Comparison of ENCODE assay signal across 15 cellular contexts in the genomic region with DNA sequence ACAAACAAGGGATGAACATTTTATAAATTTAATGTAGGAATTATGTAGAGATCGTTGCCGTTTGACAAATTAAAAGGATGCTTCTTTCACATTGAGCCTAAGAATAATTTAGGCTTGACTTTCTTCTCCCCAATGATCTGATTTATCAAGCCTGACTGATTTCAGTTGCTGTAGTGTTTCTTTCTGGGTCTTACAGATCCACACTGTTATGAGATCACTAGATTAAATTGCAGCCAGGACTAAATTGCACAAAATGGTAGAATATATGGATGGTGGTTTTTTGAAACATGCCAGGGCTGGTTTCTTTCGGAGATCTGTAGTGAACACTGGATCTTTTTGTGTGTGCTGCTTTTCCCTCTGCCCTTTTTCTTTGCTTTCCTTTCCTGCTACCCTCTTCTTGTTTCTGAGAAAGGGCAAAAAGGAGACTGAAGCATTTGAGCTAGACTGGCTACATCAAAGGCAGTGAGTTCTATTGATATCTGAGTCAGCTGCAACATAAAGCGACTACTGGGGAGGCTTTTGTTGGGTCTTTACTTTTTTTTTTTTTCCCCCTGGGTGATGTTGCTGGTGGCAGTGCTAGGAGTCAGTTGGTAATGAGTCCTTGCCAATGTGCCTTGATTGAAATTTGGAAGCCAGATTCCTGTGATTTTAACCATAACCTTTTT.
A peak's percentile ranks its signal among the peaks of the same experiment; 100 is the strongest.
DNase-seq lines count a peak whose midpoint lies in the region; ATAC-seq and TF ChIP-seq lines count a peak whose summit lies in the region.
"Had no signal": no experiment of that assay in that cellular context is flagged by ENCODE, and none has a peak within 500 bp of the region (broad histone marks: within the 10 kb centered on the region; RNA-seq: fewer than 3 reads in every experiment).

No MANE protein-coding gene starts in this region.

- peaks cover 53% of the 10 kb centered on the region for H3K4me1 Mint-ChIP-seq in activated naive CD8-positive, alpha-beta T cell treated with anti-CD3 and anti-CD28 coated beads for 36 hours

- H3K4me1 ChIP-seq in BLaER1 (peaks cover 15% of the 10 kb centered on the region), mesodermal cell (ENCODE audit: control insufficient read depth, insufficient read depth, low read length, poor library complexity, severe bottlenecking) (peaks cover 32% of the 10 kb centered on the region), uterus (no peaks in the 10 kb centered on the region)

- H3K4me3 Mint-ChIP-seq in activated naive CD8-positive, alpha-beta T cell treated with anti-CD3 and anti-CD28 coated beads for 36 hours, result no peak overlapping the region

- H3K9ac ChIP-seq in BLaER1, result no peak overlapping the region
- H3K9ac ChIP-seq: KMS-11 had no signal

- H4K20me1 ChIP-seq in BLaER1, result peaks cover 39% of the 10 kb centered on the region; the same call in 1 of the 2 replicates

- H3K27me3 ChIP-seq in BLaER1, result no peaks in the 10 kb centered on the region
- no peaks in the 10 kb centered on the region for H3K27me3 ChIP-seq in H7 (ENCODE audit: control insufficient read depth, insufficient read depth, low read length)
- H3K27me3 ChIP-seq in uterus, result no peaks in the 10 kb centered on the region
- H3K27me3 ChIP-seq in dorsolateral prefrontal cortex, result peaks cover 0 to 5% (median 0%) of the 10 kb centered on the region in 45 donors

- no peaks in the 10 kb centered on the region for H3K27me3 Mint-ChIP-seq in activated naive CD8-positive, alpha-beta T cell treated with anti-CD3 and anti-CD28 coated beads for 36 hours

- H3K27ac ChIP-seq in BLaER1 (no peak overlapping the region), mesodermal cell (ENCODE audit: low read depth, low read length, severe bottlenecking) (peak overlapping the region; percentile 82), uterus (no peak overlapping the region), dorsolateral prefrontal cortex (no peak overlapping the region)
- H3K27ac ChIP-seq: KMS-11, RWPE1 had no signal

- H3K9me3 ChIP-seq in BLaER1 (peaks cover 7% of the 10 kb centered on the region), mesodermal cell (ENCODE audit: control insufficient read depth, low read length) (peaks cover 3% of the 10 kb centered on the region), uterus (no peaks in the 10 kb centered on the region)

- H3K36me3 ChIP-seq in BLaER1 (peaks cover 5% of the 10 kb centered on the region; the same call in 1 of the 2 replicates), H7 (replicated peaks; ENCODE audit: control insufficient read depth, insufficient read depth, low read length) (no peaks in the 10 kb centered on the region), mesodermal cell (ENCODE audit: control insufficient read depth, insufficient read depth, low read length) (peaks cover 7% of the 10 kb centered on the region), uterus (no peaks in the 10 kb centered on the region)

- intact Hi-C loops in uterus (cut with DNase I; ENCODE audit: low total_unique reads), result no loop called here
- intact Hi-C loops in dorsolateral prefrontal cortex (cut with DNase I), result no loop called here

- no peak for ATAC-seq in GM18520 (IDR thresholded peaks at IDR 0.05; ENCODE audit: unreplicated experiment)

- DNase-seq in H7 (peak; percentile 42), uterus (no peak), dorsolateral prefrontal cortex (no peak), NCI-H1105 treated with DMSO at 0.1 percent for 48 hours (lab: John Stamatoyannopoulos, UW) (no peak)
- no peak for DNase-seq in activated naive CD8-positive, alpha-beta T cell treated with anti-CD3 and anti-CD28 coated beads for 36 hours
- DNase-seq: activated CD4-positive, alpha-beta T cell treated with anti-CD3 and anti-CD28 coated beads, Interleukin-2, amount 50 U/mL, for 48 hours; activated gamma-delta T cell treated with Interleukin-2 at 50 U/mL for 16 hours; DMS79; NCI-H1436 treated with DMSO at 0.1 percent for 48 hours; NCI-H510A treated with DMSO at 0.1 percent for 48 hours had no signal

- peak overlapping the region; percentile 30 for H3K4me2 ChIP-seq in BLaER1
- H3K4me2 ChIP-seq: KMS-11 had no signal

- WGBS in mesodermal cell (ENCODE audit: insufficient coverage in 2 of 2), 2 experiments, result 72 to 94% methylated on average over 2 to 3 of the region's 4 CpGs

- H3K9me3 Mint-ChIP-seq in activated naive CD8-positive, alpha-beta T cell treated with anti-CD3 and anti-CD28 coated beads for 36 hours, result no peaks in the 10 kb centered on the region

- H3K27ac Mint-ChIP-seq in activated naive CD8-positive, alpha-beta T cell treated with anti-CD3 and anti-CD28 coated beads for 36 hours, result peak overlapping the region; percentile 66

- peaks cover 16% of the 10 kb centered on the region for H3K36me3 Mint-ChIP-seq in activated naive CD8-positive, alpha-beta T cell treated with anti-CD3 and anti-CD28 coated beads for 36 hours

- TF ChIP-seq CTCF in uterus (IDR thresholded peaks at IDR 0.05), result no peak
- no peak for TF ChIP-seq CTCF in dorsolateral prefrontal cortex (IDR thresholded peaks at IDR 0.05 in 54 of 56, conservative IDR thresholded peaks at IDR 0.05 in 2 of 56; ENCODE audit: low read depth in 1 of 56, partially characterized antibody in 56 of 56)

- no peak for TF ChIP-seq POLR2A in uterus (IDR thresholded peaks at IDR 0.05)

- H3K4me3 ChIP-seq in BLaER1 (no peak overlapping the region), H7 (ENCODE audit: insufficient read depth, low read depth, low read length) (no peak overlapping the region), mesodermal cell (ENCODE audit: extremely low read depth, insufficient read depth, low read length, poor library complexity, severe bottlenecking) (no peak overlapping the region), uterus (no peak overlapping the region), dorsolateral prefrontal cortex (no peak overlapping the region)
